ENCODE assay signal across 9 cellular contexts in the genomic region with DNA sequence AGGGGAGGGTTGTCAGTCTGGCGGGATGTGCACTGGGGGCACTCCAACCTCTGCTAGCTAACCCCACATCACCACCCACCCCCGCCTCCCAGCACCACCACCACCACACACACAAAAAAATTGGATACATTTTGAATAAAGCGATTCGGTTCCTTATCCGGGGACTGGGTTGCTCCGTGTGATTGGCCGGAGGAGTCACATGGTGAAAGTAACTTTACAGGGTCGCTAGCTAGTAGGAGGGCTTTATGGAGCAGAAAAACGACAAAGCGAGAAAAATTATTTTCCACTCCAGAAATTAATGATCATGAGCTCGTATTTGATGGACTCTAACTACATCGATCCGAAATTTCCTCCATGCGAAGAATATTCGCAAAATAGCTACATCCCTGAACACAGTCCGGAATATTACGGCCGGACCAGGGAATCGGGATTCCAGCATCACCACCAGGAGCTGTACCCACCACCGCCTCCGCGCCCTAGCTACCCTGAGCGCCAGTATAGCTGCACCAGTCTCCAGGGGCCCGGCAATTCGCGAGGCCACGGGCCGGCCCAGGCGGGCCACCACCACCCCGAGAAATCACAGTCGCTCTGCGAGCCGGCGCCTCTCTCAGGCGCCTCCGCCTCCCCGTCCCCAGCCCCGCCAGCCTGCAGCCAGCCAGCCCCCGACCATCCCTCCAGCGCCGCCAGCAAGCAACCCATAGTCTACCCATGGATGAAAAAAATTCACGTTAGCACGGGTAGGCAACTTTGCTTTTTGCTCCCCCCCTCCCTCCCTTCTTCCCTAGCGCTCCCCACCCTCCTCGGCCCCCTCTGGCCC. TPM values are rescaled to one million over a fixed set of nuclear protein-coding genes. Genes with fewer than 3 reads are reported as not detected.
A peak's percentile ranks its signal among the peaks of the same experiment; 100 is the strongest.
DNase-seq lines count a peak whose midpoint lies in the region; ATAC-seq and TF ChIP-seq lines count a peak whose summit lies in the region.
"Had no signal": no experiment of that assay in that cellular context is flagged by ENCODE, and none has a peak within 500 bp of the region (broad histone marks: within the 10 kb centered on the region; RNA-seq: fewer than 3 reads in every experiment).

A gene (plus strand): TSS at position 211 of the 817 bp plus-strand sequence. CDS start 88 bp downstream, at position 299.

- H3K4me1 ChIP-seq in mesendoderm (ENCODE audit: control insufficient read depth, low read depth, low read length) = no peaks in the 10 kb centered on the region
- peaks cover 11% of the 10 kb centered on the region for H3K4me1 ChIP-seq in upper lobe of right lung

- H3K23ac ChIP-seq in mesendoderm (ENCODE audit: low read length) = no peak within 1 kb of the TSS

- no peak within 1 kb of the TSS for H3K9ac ChIP-seq in mesendoderm (ENCODE audit: low read length)

- no peaks in the 10 kb centered on the region for H3K9me3 Mint-ChIP-seq in brain

- no peaks in the 10 kb centered on the region for H3K36me3 Mint-ChIP-seq in brain

- no peak within 1 kb of the TSS for H2BK120ac ChIP-seq in mesendoderm (ENCODE audit: low read depth, low read length)

- H3K79me2 ChIP-seq in mesendoderm (ENCODE audit: control insufficient read depth, insufficient read depth, low read length) = no peaks in the 10 kb centered on the region

- ATAC-seq in GM19043 (IDR thresholded peaks at IDR 0.05; ENCODE audit: low read depth, unreplicated experiment) = peak; percentile 35
- ATAC-seq in upper lobe of right lung = peak; percentile 29

- peak within 1 kb of the TSS; percentile 72 to 90 (median 81) for H3K4me3 Mint-ChIP-seq in brain

- H3K4me3 ChIP-seq in mesendoderm (ENCODE audit: low read length) (no peak within 1 kb of the TSS), upper lobe of right lung (peak within 1 kb of the TSS; percentile 56)
- H3K4me3 ChIP-seq: HAP-1 had no signal

- H4K8ac ChIP-seq in mesendoderm (ENCODE audit: low read depth, low read length) = no peak within 1 kb of the TSS

- TF ChIP-seq CTCF in brain (conservative IDR thresholded peaks at IDR 0.05) = peak in 1 of 2 experiments; percentile 14
- no peak for TF ChIP-seq CTCF in upper lobe of right lung (IDR thresholded peaks at IDR 0.05)

- no peak within 1 kb of the TSS for H3K27ac ChIP-seq in mesendoderm (ENCODE audit: low read depth, low read length)
- peak within 1 kb of the TSS; percentile 36 for H3K27ac ChIP-seq in upper lobe of right lung

- H2BK5ac ChIP-seq in mesendoderm (ENCODE audit: low read length) = no peak within 1 kb of the TSS

- no peak within 1 kb of the TSS for H3K56ac ChIP-seq in mesendoderm (ENCODE audit: low read length)

- no peaks in the 10 kb centered on the region for H3K9me3 ChIP-seq in upper lobe of right lung
- H3K9me3 ChIP-seq: HAP-1 had no signal

- DNase-seq in AG20443 (ENCODE audit: low spot score) (peak; percentile 72), HuH-7.5 (ENCODE audit: low spot score) (peak; percentile 86), mesendoderm (no peak), upper lobe of right lung (no peak), SW480 (ENCODE audit: low spot score) (no peak), amniotic stem cell (lab: John Stamatoyannopoulos, UW) (no peak)

- peak within 1 kb of the TSS in 2 of 5 experiments; percentile 36 to 42 for H3K27ac Mint-ChIP-seq in brain

- no peak within 1 kb of the TSS for H3K18ac ChIP-seq in mesendoderm (ENCODE audit: low read length)

- intact Hi-C loops in upper lobe of right lung (cut with DNase I) = no loop called here

- peaks cover 23% of the 10 kb centered on the region for H3K4me1 Mint-ChIP-seq in brain

- no peaks in the 10 kb centered on the region for H3K36me3 ChIP-seq in mesendoderm (ENCODE audit: control insufficient read depth, insufficient read depth, low read length)
- H3K36me3 ChIP-seq in upper lobe of right lung = no peaks in the 10 kb centered on the region
- H3K36me3 ChIP-seq: HAP-1 had no signal

- no peaks in the 10 kb centered on the region for H3K79me1 ChIP-seq in mesendoderm (ENCODE audit: low read length)

- peaks cover 100% of the 10 kb centered on the region for H3K27me3 Mint-ChIP-seq in brain

- peak within 1 kb of the TSS; percentile 14 for H3K4me2 ChIP-seq in mesendoderm (ENCODE audit: low read length)

- no peak within 1 kb of the TSS for H3K4ac ChIP-seq in mesendoderm (ENCODE audit: low read depth, low read length)

- H4K5ac ChIP-seq in mesendoderm (ENCODE audit: low read length) = no peak within 1 kb of the TSS

- WGBS in mesendoderm (ENCODE audit: extremely low coverage, insufficient coverage, low lambda C conversion rate) = no CpG with 5 or more reads among the region's 45 CpGs

- H2BK15ac ChIP-seq in mesendoderm (replicated peaks; ENCODE audit: low read depth) = no peak within 1 kb of the TSS

- H3K27me3 ChIP-seq in mesendoderm (ENCODE audit: insufficient read depth, low read length, poor library complexity) (peaks cover 96% of the 10 kb centered on the region), upper lobe of right lung (peaks cover 69% of the 10 kb centered on the region)

- no peak within 1 kb of the TSS for H2AK5ac ChIP-seq in mesendoderm (ENCODE audit: low read length)

RNA-seq across cellular contexts. Expression of the gene that starts here (rescaled TPM):
- polyA plus RNA-seq in brain (ENCODE audit: insufficient read depth, low read depth, low replicate concordance) = not detected
- not detected for polyA plus RNA-seq in mesendoderm (2013, experiment 1 of 2)
- polyA plus RNA-seq in mesendoderm (2013, experiment 2 of 2) = not detected
- 0.61 TPM for total RNA-seq in upper lobe of right lung

Comparison
In these comparisons a context has a peak if more than half of its experiments do, and no peak if none do; other contexts are left out.
1. Peak in ATAC-seq, H3K4me3 ChIP-seq and H3K27ac ChIP-seq in upper lobe of right lung; RNA of the gene not detected or under 1 TPM.
2. DNase-seq: peak in AG20443 (single experiment) and HuH-7.5 (single experiment); none in mesendoderm (single experiment), upper lobe of right lung (single experiment), SW480 (single experiment) and amniotic stem cell (single experiment).